11 cellular contexts compared by ENCODE assay signal in the genomic region with DNA sequence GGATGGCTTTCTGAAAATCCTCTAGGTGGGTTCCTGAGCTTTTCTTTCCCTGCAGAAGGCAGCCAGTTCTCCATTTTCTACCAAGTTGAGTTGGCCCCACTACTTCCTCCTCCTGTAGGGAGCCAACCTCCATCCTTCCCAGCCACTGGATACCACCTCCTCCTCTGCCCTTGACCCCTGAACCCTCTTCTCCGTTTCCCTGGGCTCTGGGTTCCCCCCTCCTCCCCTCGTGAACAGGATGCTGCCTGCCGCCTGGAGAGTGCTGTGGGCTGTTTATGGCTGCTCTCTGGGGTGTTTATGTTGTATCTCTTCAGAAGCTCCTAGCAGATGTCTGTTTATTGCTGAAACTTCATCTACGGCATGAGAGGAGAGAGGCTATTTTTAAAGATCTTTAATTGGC. TPM values are rescaled to one million over a fixed set of nuclear protein-coding genes. Genes with fewer than 3 reads are reported as not detected.
A peak's percentile ranks its signal among the peaks of the same experiment; 100 is the strongest.
DNase-seq lines count a peak whose midpoint lies in the region; TF ChIP-seq lines count a peak whose summit lies in the region.
"Had no signal": no experiment of that assay in that cellular context is flagged by ENCODE, and none has a peak within 500 bp of the region (broad histone marks: within the 10 kb centered on the region; RNA-seq: fewer than 3 reads in every experiment).

No MANE protein-coding gene starts in this region.

- H3K36me3 ChIP-seq in tibial artery, result peaks cover 0 to 7% (median 0%) of the 10 kb centered on the region in 3 donors
- H3K36me3 ChIP-seq: BE2C had no signal

- H3K9me3 Mint-ChIP-seq in T-helper 2 cell treated with Interferon-gamma antibody and Interleukin-4, amounts not matched to agents 5 μg/mL and 100 μg/mL, for 36 hours, result no peaks in the 10 kb centered on the region
- peaks cover 4% of the 10 kb centered on the region for H3K9me3 Mint-ChIP-seq in glutamatergic neuron (ENCODE audit: unreplicated experiment)

- no peaks in the 10 kb centered on the region for H3K27me3 ChIP-seq in tibial artery
- H3K27me3 ChIP-seq: BE2C had no signal

- in situ Hi-C loops in SK-MEL-5 (cut with HindIII; ENCODE audit: low pct_unique_long_range_greater_than_20kb, low sequenced_read_pairs), result no loop called here

- H3K4me3 ChIP-seq in tibial artery, result no peak overlapping the region

- H3K36me3 Mint-ChIP-seq in T-helper 2 cell treated with Interferon-gamma antibody and Interleukin-4, amounts not matched to agents 5 μg/mL and 100 μg/mL, for 36 hours (ENCODE audit: low read depth), result peaks cover 15% of the 10 kb centered on the region
- H3K36me3 Mint-ChIP-seq in glutamatergic neuron (ENCODE audit: unreplicated experiment), result peaks cover 5% of the 10 kb centered on the region

- intact Hi-C loops in tibial artery (cut with DNase I; ENCODE audit: low total_unique reads), result no loop called here
- intact Hi-C loops in head of caudate nucleus (cut with DNase I), result no loop called here

- H3K4me3 Mint-ChIP-seq in T-helper 2 cell treated with Interferon-gamma antibody and Interleukin-4, amounts not matched to agents 5 μg/mL and 100 μg/mL, for 36 hours, result no peak overlapping the region
- H3K4me3 Mint-ChIP-seq in glutamatergic neuron (ENCODE audit: unreplicated experiment), result no peak overlapping the region

- peak overlapping the region; percentile 94 to 99 for H3K27ac ChIP-seq in tibial artery

- peak overlapping the region; percentile 62 for H3K27ac Mint-ChIP-seq in T-helper 2 cell treated with Interferon-gamma antibody and Interleukin-4, amounts not matched to agents 5 μg/mL and 100 μg/mL, for 36 hours
- peak overlapping the region; percentile 6 for H3K27ac Mint-ChIP-seq in glutamatergic neuron (ENCODE audit: unreplicated experiment)

- no peaks in the 10 kb centered on the region for H3K27me3 Mint-ChIP-seq in T-helper 2 cell treated with Interferon-gamma antibody and Interleukin-4, amounts not matched to agents 5 μg/mL and 100 μg/mL, for 36 hours (ENCODE audit: low read depth)
- H3K27me3 Mint-ChIP-seq in glutamatergic neuron (ENCODE audit: unreplicated experiment), result peaks cover 3% of the 10 kb centered on the region

- H3K9me3 ChIP-seq in tibial artery, result no peaks in the 10 kb centered on the region
- H3K9me3 ChIP-seq: BE2C had no signal

- TF ChIP-seq CTCF in glutamatergic neuron (IDR thresholded peaks at IDR 0.05; ENCODE audit: partially characterized antibody, unreplicated experiment) (no peak), tibial artery (IDR thresholded peaks at IDR 0.05) (no peak)

- DNase-seq in T-helper 2 cell treated with Interferon-gamma antibody and Interleukin-4, amounts not matched to agents 5 μg/mL and 100 μg/mL, for 36 hours (ENCODE audit: low spot score), result no peak
- no peak for DNase-seq in T-helper 2 cell
- peak; percentile 30 for DNase-seq in SK-MEL-5 (ENCODE audit: low read depth, low spot score)
- no peak for DNase-seq in glutamatergic neuron
- DNase-seq in tibial artery, result no peak
- DNase-seq in KG1 (lab: John Stamatoyannopoulos, UW), result no peak
- DNase-seq in NCI-H526 (lab: John Stamatoyannopoulos, UW), result no peak
- DNase-seq in head of caudate nucleus, result no peak
- DNase-seq: activated CD4-positive, alpha-beta T cell treated with anti-CD3 and anti-CD28 coated beads for 4 hours; BE2C had no signal

- peaks cover 55% of the 10 kb centered on the region for H3K4me1 Mint-ChIP-seq in T-helper 2 cell treated with Interferon-gamma antibody and Interleukin-4, amounts not matched to agents 5 μg/mL and 100 μg/mL, for 36 hours (ENCODE audit: low read depth)
- peaks cover 37% of the 10 kb centered on the region for H3K4me1 Mint-ChIP-seq in glutamatergic neuron (ENCODE audit: low read depth, unreplicated experiment)

- H3K4me1 ChIP-seq in tibial artery, result peaks cover 4 to 100% (median 76%) of the 10 kb centered on the region in 4 donors
- H3K4me1 ChIP-seq: BE2C had no signal

RNA-seq across cellular contexts. Expression of a gene that starts 8.6 kb away (rescaled TPM):
- 1.2 and 2.3 TPM in 2 replicates for total RNA-seq in SK-MEL-5 (2014; rRNA removed; shearing (Covaris generic))
- 2.4 and 3.3 TPM in 2 replicates for polyA plus RNA-seq in SK-MEL-5 (2015; cell fraction: cytosol; rRNA removed)
- 0.72 and 1.1 TPM in 2 replicates for polyA plus RNA-seq in SK-MEL-5 (2015; cell fraction: nucleus; rRNA removed)
- total RNA-seq in glutamatergic neuron (ENCODE audit: unreplicated experiment), result 4.4 TPM
- total RNA-seq: OCI-LY7 had no signal
